Comparison of ENCODE assay signal across 23 cellular contexts in the genomic region with DNA sequence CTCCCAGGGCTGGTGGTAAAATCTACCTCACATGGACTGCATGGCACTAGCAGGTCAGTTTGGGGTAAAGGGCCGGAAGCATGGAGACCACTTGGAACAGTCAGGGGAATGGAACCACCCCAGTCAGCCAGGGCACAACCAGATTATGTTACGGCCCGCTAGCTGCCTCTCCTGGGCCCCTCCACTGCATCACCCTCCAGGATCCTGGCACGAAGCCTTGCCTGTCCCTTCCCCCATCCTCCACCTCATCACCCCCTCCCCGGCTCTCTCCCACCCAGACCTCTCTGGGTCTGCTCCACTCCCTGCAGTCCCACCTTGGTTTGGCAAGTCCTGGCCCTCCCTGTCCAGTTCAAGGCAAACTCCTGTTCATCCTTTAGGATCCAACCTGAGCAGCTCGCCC.
DNase-seq lines count a peak whose midpoint lies in the region; ATAC-seq and TF ChIP-seq lines count a peak whose summit lies in the region.
"Had no signal": no experiment of that assay in that cellular context is flagged by ENCODE, and none has a peak within 500 bp of the region (broad histone marks: within the 10 kb centered on the region; RNA-seq: fewer than 3 reads in every experiment).

No MANE protein-coding gene starts in this region.

- H3K27me3 Mint-ChIP-seq in activated naive CD4-positive, alpha-beta T cell treated with anti-CD3 and anti-CD28 coated beads, Interleukin-2, amount 10 ng/mL, durations not matched to agents 7 days and 5 days = no peaks in the 10 kb centered on the region
- no peaks in the 10 kb centered on the region for H3K27me3 Mint-ChIP-seq in activated T-helper 17 cell treated with anti-CD3 and anti-CD28 coated beads, Interleukin-2, amount 50 U/mL, for 72 hours
- no peaks in the 10 kb centered on the region for H3K27me3 Mint-ChIP-seq in neural progenitor cell (ENCODE audit: insufficient read depth, low read depth)
- H3K27me3 Mint-ChIP-seq: IgD-negative memory B cell had no signal

- H3K79me2 ChIP-seq in neural progenitor cell (ENCODE audit: low read depth) = no peaks in the 10 kb centered on the region

- peak overlapping the region; percentile 52 for H3K4me2 ChIP-seq in neural progenitor cell

- H3K36me3 Mint-ChIP-seq in activated naive CD4-positive, alpha-beta T cell treated with anti-CD3 and anti-CD28 coated beads, Interleukin-2, amount 10 ng/mL, durations not matched to agents 7 days and 5 days = peaks cover 70% of the 10 kb centered on the region
- H3K36me3 Mint-ChIP-seq in activated T-helper 17 cell treated with anti-CD3 and anti-CD28 coated beads, Interleukin-2, amount 50 U/mL, for 72 hours (ENCODE audit: low read depth) = peaks cover 84% of the 10 kb centered on the region
- peaks cover 19% of the 10 kb centered on the region for H3K36me3 Mint-ChIP-seq in neural progenitor cell

- no peak for TF ChIP-seq CTCF in neural progenitor cell (IDR thresholded peaks at IDR 0.05)
- no peak for TF ChIP-seq CTCF in vagina (IDR thresholded peaks at IDR 0.05)

- H3K4me3 ChIP-seq in neural progenitor cell = no peak overlapping the region
- H3K4me3 ChIP-seq in vagina = no peak overlapping the region

- no peaks in the 10 kb centered on the region for H3K9me3 ChIP-seq in neural progenitor cell (ENCODE audit: low read depth)
- H3K9me3 ChIP-seq in vagina = no peaks in the 10 kb centered on the region

- H3K36me3 ChIP-seq in neural progenitor cell = no peaks in the 10 kb centered on the region
- H3K36me3 ChIP-seq in vagina = peaks cover 0 to 16% of the 10 kb centered on the region in 2 donors

- H3K9me3 Mint-ChIP-seq in activated naive CD4-positive, alpha-beta T cell treated with anti-CD3 and anti-CD28 coated beads, Interleukin-2, amount 10 ng/mL, durations not matched to agents 7 days and 5 days = no peaks in the 10 kb centered on the region
- H3K9me3 Mint-ChIP-seq in activated T-helper 17 cell treated with anti-CD3 and anti-CD28 coated beads, Interleukin-2, amount 50 U/mL, for 72 hours = no peaks in the 10 kb centered on the region
- H3K9me3 Mint-ChIP-seq in neural progenitor cell = peaks cover 2% of the 10 kb centered on the region
- H3K9me3 Mint-ChIP-seq: CD8-positive, alpha-beta T cell; IgD-negative memory B cell had no signal

- peak overlapping the region; percentile 38 for H3K27ac Mint-ChIP-seq in activated naive CD4-positive, alpha-beta T cell treated with anti-CD3 and anti-CD28 coated beads, Interleukin-2, amount 10 ng/mL, durations not matched to agents 7 days and 5 days
- peak overlapping the region; percentile 6 for H3K27ac Mint-ChIP-seq in activated T-helper 17 cell treated with anti-CD3 and anti-CD28 coated beads, Interleukin-2, amount 50 U/mL, for 72 hours
- peak overlapping the region; percentile 30 for H3K27ac Mint-ChIP-seq in neural progenitor cell
- H3K27ac Mint-ChIP-seq: CD8-positive, alpha-beta T cell; IgD-negative memory B cell had no signal

- intact Hi-C loops in vagina (cut with DNase I) = loop anchor here (10.0 kb wide), 1 partner anchor 51 kb away; no protein-coding TSS in a partner anchor

- no peaks in the 10 kb centered on the region for H3F3A ChIP-seq in neural progenitor cell (ENCODE audit: low read depth)

- H4K20me1 ChIP-seq in neural progenitor cell (ENCODE audit: low read depth) = no peaks in the 10 kb centered on the region

- peaks cover 38% of the 10 kb centered on the region for H3K4me1 Mint-ChIP-seq in activated naive CD4-positive, alpha-beta T cell treated with anti-CD3 and anti-CD28 coated beads, Interleukin-2, amount 10 ng/mL, durations not matched to agents 7 days and 5 days
- peaks cover 11% of the 10 kb centered on the region for H3K4me1 Mint-ChIP-seq in activated T-helper 17 cell treated with anti-CD3 and anti-CD28 coated beads, Interleukin-2, amount 50 U/mL, for 72 hours
- peaks cover 30% of the 10 kb centered on the region for H3K4me1 Mint-ChIP-seq in neural progenitor cell
- H3K4me1 Mint-ChIP-seq: IgD-negative memory B cell had no signal

- H3K27me3 ChIP-seq in neural progenitor cell = no peaks in the 10 kb centered on the region
- H3K27me3 ChIP-seq in vagina = no peaks in the 10 kb centered on the region

- CTCF ChIA-PET in activated naive CD4-positive, alpha-beta T cell treated with anti-CD3 and anti-CD28 coated beads, Interleukin-2, amount 10 ng/mL, durations not matched to agents 7 days and 5 days (lab: Charles Lee) = interaction anchor here (1.8 kb wide), 1 partner anchor 14 kb away, joined by 4 read pairs; no protein-coding TSS in a partner anchor

- H3K4me1 ChIP-seq in neural progenitor cell (peaks cover 33% of the 10 kb centered on the region), vagina (peaks cover 41% of the 10 kb centered on the region)

- no peak for ATAC-seq in activated T-helper 17 cell treated with anti-CD3 and anti-CD28 coated beads, Interleukin-2, amount 50 U/mL, for 72 hours (replicated peaks)
- ATAC-seq in HG03354 (IDR thresholded peaks at IDR 0.05; ENCODE audit: poor library complexity, severe bottlenecking, unreplicated experiment) = no peak
- ATAC-seq in GM19455 (IDR thresholded peaks at IDR 0.05; ENCODE audit: unreplicated experiment) = no peak
- ATAC-seq: CD8-positive, alpha-beta T cell; HCT116 had no signal

- H3K27ac ChIP-seq in neural progenitor cell (no peak overlapping the region), vagina (peak overlapping the region; percentile 90)
- H3K27ac ChIP-seq: RWPE1 had no signal

- no peak overlapping the region for H3K4me3 Mint-ChIP-seq in activated naive CD4-positive, alpha-beta T cell treated with anti-CD3 and anti-CD28 coated beads, Interleukin-2, amount 10 ng/mL, durations not matched to agents 7 days and 5 days
- H3K4me3 Mint-ChIP-seq in activated T-helper 17 cell treated with anti-CD3 and anti-CD28 coated beads, Interleukin-2, amount 50 U/mL, for 72 hours = no peak overlapping the region
- no peak overlapping the region for H3K4me3 Mint-ChIP-seq in neural progenitor cell
- H3K4me3 Mint-ChIP-seq: CD8-positive, alpha-beta T cell; IgD-negative memory B cell had no signal

- no peak overlapping the region for H3K9ac ChIP-seq in neural progenitor cell

- no peak overlapping the region for H2AFZ ChIP-seq in neural progenitor cell (replicated peaks)

- no peak for TF ChIP-seq POLR2A in vagina (IDR thresholded peaks at IDR 0.05)

- DNase-seq in activated naive CD4-positive, alpha-beta T cell treated with anti-CD3 and anti-CD28 coated beads, Interleukin-2, amount 10 ng/mL, durations not matched to agents 7 days and 5 days = no peak
- DNase-seq in activated naive CD4-positive, alpha-beta T cell treated with Interleukin-2 at 50 U/mL for 16 hours = no peak
- DNase-seq in neural progenitor cell (ENCODE audit: low spot score) (peak; percentile 45), vagina (ENCODE audit: extremely low spot score in 2 of 2) (no peak)
- no peak for DNase-seq in activated CD4-positive, alpha-beta T cell treated with anti-CD3 and anti-CD28 coated beads for 48 hours
- DNase-seq: AML-193; C1 segment of cervical spinal cord; CD8-positive, alpha-beta T cell; GOT3; MV-4-11; NCI-H1105 treated with DMSO at 0.1 percent for 48 hours; NCI-H2029 treated with DMSO at 0.1 percent for 48 hours; NCI-H226; NCI-H510A treated with DMSO at 0.1 percent for 48 hours; NCI-H748 treated with DMSO at 0.1 percent for 48 hours; NK-92 treated with Interleukin-12 subunit alpha and Interleukin-12 subunit beta, amount 100 ng/mL, for 24 hours; SHP77 treated with DMSO at 0.1 percent for 48 hours had no signal
